In genomic region chr10:124615259-124615658, GRCh38 we compare ENCODE assay signal across 13 cellular contexts.
DNase-seq lines count a peak whose midpoint lies in the region; ATAC-seq lines count a peak whose summit lies in the region.
"Had no signal": no experiment of that assay in that cellular context is flagged by ENCODE, and none has a peak within 500 bp of the region (broad histone marks: within the 10 kb centered on the region; RNA-seq: fewer than 3 reads in every experiment).

No MANE protein-coding gene starts in this region.

- peaks cover 9 to 19% of the 10 kb centered on the region in 2 donors for H3K36me3 Mint-ChIP-seq in CD4-positive, alpha-beta memory T cell
- H3K36me3 Mint-ChIP-seq in T-helper 17 cell (ENCODE audit: low read depth) (no peaks in the 10 kb centered on the region), naive B cell (no peaks in the 10 kb centered on the region)
- peaks cover 5% of the 10 kb centered on the region for H3K36me3 Mint-ChIP-seq in activated CD4-positive, alpha-beta T cell treated with anti-CD3 and anti-CD28 coated beads, Interleukin-2, amount 10 ng/mL, durations not matched to agents 7 days and 5 days (ENCODE audit: low read depth)

- H3K36me3 ChIP-seq in CD4-positive, alpha-beta memory T cell (ENCODE audit: insufficient read depth, low read length), result no peaks in the 10 kb centered on the region
- H3K36me3 ChIP-seq: HAP-1, SJCRH30 had no signal

- no peaks in the 10 kb centered on the region for H3K27me3 ChIP-seq in CD4-positive, alpha-beta memory T cell (ENCODE audit: insufficient read depth, low read length)
- H3K27me3 ChIP-seq: SJCRH30 had no signal

- peaks cover 55% of the 10 kb centered on the region for H3K4me1 ChIP-seq in CD4-positive, alpha-beta memory T cell (ENCODE audit: insufficient read depth, low read length)
- H3K4me1 ChIP-seq: HAP-1 had no signal

- no peak for ATAC-seq in T-helper 17 cell
- no peak for ATAC-seq in naive B cell (ENCODE audit: low read depth in 2 of 2)
- no peak for ATAC-seq in HG03378 (IDR thresholded peaks at IDR 0.05; ENCODE audit: unreplicated experiment)
- ATAC-seq: PC-3 had no signal

- no peaks in the 10 kb centered on the region for H3K27me3 Mint-ChIP-seq in CD4-positive, alpha-beta memory T cell
- no peaks in the 10 kb centered on the region for H3K27me3 Mint-ChIP-seq in T-helper 17 cell
- no peaks in the 10 kb centered on the region for H3K27me3 Mint-ChIP-seq in naive B cell
- no peaks in the 10 kb centered on the region for H3K27me3 Mint-ChIP-seq in activated CD4-positive, alpha-beta T cell treated with anti-CD3 and anti-CD28 coated beads, Interleukin-2, amount 10 ng/mL, durations not matched to agents 7 days and 5 days

- no peak overlapping the region for H3K27ac ChIP-seq in CD4-positive, alpha-beta memory T cell (ENCODE audit: low read depth, low read length)
- peak overlapping the region; percentile 36 for H3K27ac ChIP-seq in temporal lobe (ENCODE audit: low read depth, low read length)
- H3K27ac ChIP-seq: SJCRH30 had no signal

- CTCF ChIA-PET in CD4-positive, alpha-beta memory T cell (lab: Charles Lee; ENCODE audit: partially characterized antibody), result interaction anchor here (1.0 to 1.7 kb wide), 4 partner anchors 11 to 133 kb away, joined by 3 to 5 read pairs (median 3); no protein-coding TSS in a partner anchor
- CTCF ChIA-PET in activated CD4-positive, alpha-beta T cell treated with anti-CD3 and anti-CD28 coated beads, Interleukin-2, amount 10 ng/mL, durations not matched to agents 7 days and 5 days (lab: Charles Lee), result interaction anchor here (1.9 kb wide), 1 partner anchor 131 kb away, joined by 5 read pairs; no protein-coding TSS in a partner anchor

- no peaks in the 10 kb centered on the region for H3K9me3 ChIP-seq in CD4-positive, alpha-beta memory T cell (ENCODE audit: control insufficient read depth in 1 of 2, low read length in 2 of 2)
- no peaks in the 10 kb centered on the region for H3K9me3 ChIP-seq in T-helper 17 cell (ENCODE audit: control insufficient read depth, low read length, poor library complexity, severe bottlenecking)
- H3K9me3 ChIP-seq: HAP-1, SJCRH30 had no signal

- peaks cover 22 to 69% (median 43%) of the 10 kb centered on the region in 4 donors for H3K4me1 Mint-ChIP-seq in CD4-positive, alpha-beta memory T cell
- H3K4me1 Mint-ChIP-seq in T-helper 17 cell (peaks cover 29% of the 10 kb centered on the region), naive B cell (peaks cover 66 to 94% (median 93%) of the 10 kb centered on the region in 3 donors)
- H3K4me1 Mint-ChIP-seq in activated CD4-positive, alpha-beta T cell treated with anti-CD3 and anti-CD28 coated beads, Interleukin-2, amount 10 ng/mL, durations not matched to agents 7 days and 5 days, result peaks cover 43% of the 10 kb centered on the region

- H3K9me3 Mint-ChIP-seq in CD4-positive, alpha-beta memory T cell, result no peaks in the 10 kb centered on the region
- peaks cover 0 to 1% (median 0%) of the 10 kb centered on the region in 7 donors for H3K9me3 Mint-ChIP-seq in naive B cell
- no peaks in the 10 kb centered on the region for H3K9me3 Mint-ChIP-seq in activated CD4-positive, alpha-beta T cell treated with anti-CD3 and anti-CD28 coated beads, Interleukin-2, amount 10 ng/mL, durations not matched to agents 7 days and 5 days

- H3K27ac Mint-ChIP-seq in CD4-positive, alpha-beta memory T cell, result peak overlapping the region in 6 of 7 donors; percentile 30 to 77 (median 68)
- peak overlapping the region; percentile 87 for H3K27ac Mint-ChIP-seq in T-helper 17 cell
- H3K27ac Mint-ChIP-seq in naive B cell, result peak overlapping the region; percentile 90 to 99 (median 96)
- H3K27ac Mint-ChIP-seq in activated CD4-positive, alpha-beta T cell treated with anti-CD3 and anti-CD28 coated beads, Interleukin-2, amount 10 ng/mL, durations not matched to agents 7 days and 5 days, result no peak overlapping the region

- no peak for DNase-seq in CD4-positive, alpha-beta memory T cell
- DNase-seq in T-helper 17 cell (no peak), naive B cell (no peak), NCI-H526 (lab: John Stamatoyannopoulos, UW) (no peak)
- DNase-seq in activated CD4-positive, alpha-beta T cell treated with anti-CD3 and anti-CD28 coated beads, Interleukin-2, amount 10 ng/mL, durations not matched to agents 7 days and 5 days, result no peak
- DNase-seq: GDM1, NCI-H187 treated with DMSO at 0.1 percent for 48 hours, NCI-H446 treated with DMSO at 0.1 percent for 48 hours, PC-3, SJCRH30 had no signal

- POLR2A ChIA-PET in CD4-positive, alpha-beta memory T cell (lab: Charles Lee; ENCODE audit: partially characterized antibody), result no interaction called here
- POLR2A ChIA-PET in activated CD4-positive, alpha-beta T cell treated with anti-CD3 and anti-CD28 coated beads, Interleukin-2, amount 10 ng/mL, durations not matched to agents 7 days and 5 days (lab: Charles Lee), result no interaction called here

- intact Hi-C loops in CD4-positive, alpha-beta memory T cell (cut with micrococcal nuclease), result no loop called here

- H3K4me3 Mint-ChIP-seq in CD4-positive, alpha-beta memory T cell, result peak overlapping the region in 1 of 8 donors; percentile 46
- H3K4me3 Mint-ChIP-seq in T-helper 17 cell (no peak overlapping the region), naive B cell (peak overlapping the region; percentile 61 to 88 (median 78))
- no peak overlapping the region for H3K4me3 Mint-ChIP-seq in activated CD4-positive, alpha-beta T cell treated with anti-CD3 and anti-CD28 coated beads, Interleukin-2, amount 10 ng/mL, durations not matched to agents 7 days and 5 days

- H3K4me3 ChIP-seq in CD4-positive, alpha-beta memory T cell (ENCODE audit: low read length in 2 of 2), result no peak overlapping the region
- H3K4me3 ChIP-seq: HAP-1, SJCRH30 had no signal

Comparison
In these comparisons a context has a peak if more than half of its experiments do, and no peak if none do; other contexts are left out.
1. H3K4me3 Mint-ChIP-seq: peak in naive B cell (8 of 8); none in T-helper 17 cell (single experiment) and activated CD4-positive, alpha-beta T cell treated with anti-CD3 and anti-CD28 coated beads, Interleukin-2, amount 10 ng/mL, durations not matched to agents 7 days and 5 days (single experiment).